10 cellular contexts compared by ENCODE assay signal in the genomic region with DNA sequence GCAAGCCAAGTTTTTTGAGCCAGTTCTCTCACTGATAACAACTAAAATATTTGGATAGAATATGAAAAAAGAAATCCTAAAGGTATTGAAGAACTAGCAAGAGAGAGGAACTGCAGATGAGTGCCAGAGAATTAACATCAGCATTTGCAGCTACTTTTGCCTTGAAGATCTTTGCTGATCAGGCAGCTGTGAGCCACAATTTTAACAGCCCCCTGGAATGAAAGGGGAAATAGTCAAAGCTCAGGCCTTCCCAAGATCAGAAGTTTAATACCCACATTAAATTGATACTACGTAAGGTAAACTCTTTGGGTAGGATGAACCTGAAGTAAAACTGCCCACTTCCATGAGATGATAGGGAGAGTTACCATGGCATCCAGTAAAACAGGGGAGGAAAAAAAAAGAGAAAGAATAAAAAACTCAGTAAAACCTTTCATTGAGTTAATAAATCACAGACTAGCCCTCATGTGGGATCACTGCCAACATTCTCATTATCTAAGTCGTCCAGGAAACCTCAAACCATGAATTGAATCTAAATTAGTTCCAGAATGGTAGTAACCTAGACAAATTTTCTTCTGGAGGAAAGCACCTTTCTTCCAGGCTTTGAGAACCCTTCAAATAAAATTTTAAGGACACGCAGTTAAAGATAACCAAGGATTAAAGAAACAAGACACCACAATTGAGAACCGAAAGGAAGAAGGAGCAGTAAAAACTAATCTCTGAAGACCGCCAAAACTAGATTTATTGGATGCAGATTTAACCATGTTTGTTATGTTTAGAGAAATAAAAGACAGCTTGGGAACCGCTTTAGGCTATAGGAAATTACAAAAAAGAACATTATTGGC. TPM values are rescaled to one million over a fixed set of nuclear protein-coding genes. Genes with fewer than 3 reads are reported as not detected.
A peak's percentile ranks its signal among the peaks of the same experiment; 100 is the strongest.
DNase-seq lines count a peak whose midpoint lies in the region; ATAC-seq and TF ChIP-seq lines count a peak whose summit lies in the region.
"Had no signal": no experiment of that assay in that cellular context is flagged by ENCODE, and none has a peak within 500 bp of the region (broad histone marks: within the 10 kb centered on the region; RNA-seq: fewer than 3 reads in every experiment).

No MANE protein-coding gene starts in this region.

- H3K4me3 ChIP-seq in BJ (ENCODE audit: low read depth, low read length): no peak overlapping the region
- H3K4me3 ChIP-seq in brain microvascular endothelial cell (ENCODE audit: low read depth, low read length): no peak overlapping the region

- CTCF ChIA-PET in BJ (lab: Yijun Ruan, JAX): no interaction called here

- no peaks in the 10 kb centered on the region for H3K27me3 ChIP-seq in BJ (ENCODE audit: control insufficient read depth, insufficient read depth, low read length)
- H3K27me3 ChIP-seq in brain microvascular endothelial cell (replicated peaks): no peaks in the 10 kb centered on the region

- in situ Hi-C loops in brain microvascular endothelial cell (cut with HindIII; ENCODE audit: low pct_ligation_motif_present, low sequenced_read_pairs): no loop called here

- POLR2A ChIA-PET in BJ (lab: Charles Lee): no interaction called here

- DNase-seq in BJ (ENCODE audit: low read depth) (peak; percentile 87), LHCN-M2 (ENCODE audit: low read depth) (peak; percentile 39), brain microvascular endothelial cell (peak; percentile 52), midbrain (lab: John Stamatoyannopoulos, UW) (peak; percentile 27)
- DNase-seq in effector CD8-positive, alpha-beta T cell (lab: John Stamatoyannopoulos, UW): no peak
- no peak for DNase-seq in activated CD4-positive, CD25-positive, alpha-beta regulatory T cell treated with anti-CD3 and anti-CD28 coated beads, Interleukin-2, amount 50 U/mL, for 72 hours
- DNase-seq: T-helper 2 cell had no signal

- TF ChIP-seq CTCF in BJ (IDR thresholded peaks at IDR 0.05; ENCODE audit: insufficient read depth, low read depth, low read length) (no peak), brain microvascular endothelial cell (IDR thresholded peaks at IDR 0.05; ENCODE audit: low read depth, low read length, missing control alignments) (no peak)

- no peak overlapping the region for H3K27ac ChIP-seq in brain microvascular endothelial cell

- H3K36me3 ChIP-seq in BJ (ENCODE audit: control insufficient read depth, insufficient read depth, low read length) (peaks cover 1% of the 10 kb centered on the region), brain microvascular endothelial cell (replicated peaks) (no peaks in the 10 kb centered on the region)

- ATAC-seq in GM21447 (IDR thresholded peaks at IDR 0.05; ENCODE audit: unreplicated experiment) (no peak), HG02840 (IDR thresholded peaks at IDR 0.05; ENCODE audit: low FRiP score, unreplicated experiment) (no peak)
- ATAC-seq: activated naive CD4-positive, alpha-beta T cell treated with anti-CD3 and anti-CD28 coated beads, Interleukin-2, amount 50 U/mL, for 72 hours had no signal

RNA-seq across cellular contexts. Expression of a gene that starts 28.3 kb away (rescaled TPM):
- polyA plus RNA-seq in BJ (2011; rRNA removed): 50.0 and 122 TPM in 2 replicates
- polyA minus RNA-seq in BJ (2011; rRNA and poly(A)+ RNA removed): 29.9 and 38.1 TPM in 2 replicates
- 125 and 128 TPM in 2 replicates for total RNA-seq in LHCN-M2 (2014; rRNA removed)
- 88.3 TPM for polyA plus RNA-seq in LHCN-M2 (2012)

RNA-seq across cellular contexts. Expression of a gene that starts 33.8 kb away (rescaled TPM):
- 50.2 and 77.8 TPM in 2 replicates for polyA plus RNA-seq in BJ (2011; rRNA removed)
- polyA minus RNA-seq in BJ (2011; rRNA and poly(A)+ RNA removed): 15.7 and 16.8 TPM in 2 replicates
- total RNA-seq in LHCN-M2 (2014; rRNA removed): 0.06 and 0.38 TPM in 2 replicates
- polyA plus RNA-seq in LHCN-M2 (2012): 1.0 TPM

Comparison
In these comparisons a context has a peak if more than half of its experiments do, and no peak if none do; other contexts are left out.
1. DNase-seq: peak in BJ (single experiment), LHCN-M2 (single experiment), brain microvascular endothelial cell (single experiment) and midbrain (single experiment); none in effector CD8-positive, alpha-beta T cell (single experiment) and activated CD4-positive, CD25-positive, alpha-beta regulatory T cell treated with anti-CD3 and anti-CD28 coated beads, Interleukin-2, amount 50 U/mL, for 72 hours (single experiment).